Comparison of ENCODE assay signal across 13 cellular contexts in the genomic region with DNA sequence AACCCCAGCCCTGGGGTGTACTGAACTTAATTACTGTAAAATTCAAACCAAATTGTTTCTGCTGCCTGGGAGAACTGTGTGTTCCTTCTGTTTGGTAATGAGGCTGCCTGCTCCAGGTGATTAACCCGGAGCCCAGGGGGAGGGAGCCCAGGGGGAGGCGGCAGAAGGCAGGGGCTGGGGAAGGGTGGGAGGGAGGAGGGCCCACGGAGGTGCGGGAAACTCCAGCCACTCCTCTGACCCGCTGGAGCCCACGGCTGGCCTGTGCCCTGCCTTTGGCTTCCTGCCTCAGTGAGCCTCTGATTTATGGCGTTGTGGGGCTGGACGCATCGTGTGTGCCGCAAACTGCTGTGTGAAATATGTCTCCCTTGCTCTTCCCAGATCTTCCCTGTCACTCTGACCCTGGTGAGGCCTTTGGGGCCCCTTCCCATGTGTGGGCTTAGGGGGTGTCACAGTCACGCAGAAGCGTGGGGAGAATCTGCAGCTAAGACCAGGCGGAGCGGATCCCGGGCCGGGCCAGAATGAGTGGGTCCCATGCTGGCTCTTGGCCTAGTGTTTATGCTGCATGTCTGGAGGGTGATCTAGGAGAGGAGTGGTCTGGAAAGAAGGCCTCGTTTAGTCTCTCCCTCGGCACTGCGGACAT.
DNase-seq lines count a peak whose midpoint lies in the region; ATAC-seq and TF ChIP-seq lines count a peak whose summit lies in the region.
"Had no signal": no experiment of that assay in that cellular context is flagged by ENCODE, and none has a peak within 500 bp of the region (broad histone marks: within the 10 kb centered on the region; RNA-seq: fewer than 3 reads in every experiment).

No MANE protein-coding gene starts in this region.

- no peaks in the 10 kb centered on the region for H3K79me2 ChIP-seq in fibroblast of lung (ENCODE audit: control insufficient read depth, insufficient read depth, low read length)

- H3K27me3 Mint-ChIP-seq in osteocyte (ENCODE audit: unreplicated experiment) = no peaks in the 10 kb centered on the region

- H3K4me3 ChIP-seq in fibroblast of lung (replicated peaks in 1 of 4; ENCODE audit: control extremely low read depth in 1 of 4, insufficient read depth in 1 of 4, low read depth in 3 of 4, low read length in 4 of 4) = no peak overlapping the region
- peak overlapping the region; percentile 20 to 22 for H3K4me3 ChIP-seq in vagina

- H3K9me3 ChIP-seq in fibroblast of lung (ENCODE audit: control insufficient read depth, insufficient read depth, low read depth, low read length) (no peaks in the 10 kb centered on the region), vagina (no peaks in the 10 kb centered on the region)

- H3K27me3 ChIP-seq in fibroblast of lung (ENCODE audit: control insufficient read depth, insufficient read depth, low read length) (no peaks in the 10 kb centered on the region), vagina (no peaks in the 10 kb centered on the region)

- no peak for DNase-seq in Right ventricle myocardium superior
- no peak for DNase-seq in cardiac septum (ENCODE audit: low spot score)
- DNase-seq in fibroblast of lung (ENCODE audit: low read depth in 2 of 2) = no peak
- no peak for DNase-seq in osteocyte (ENCODE audit: extremely low spot score, unreplicated experiment)
- no peak for DNase-seq in vagina (ENCODE audit: extremely low spot score in 2 of 2)
- DNase-seq in Ammon's horn (ENCODE audit: low spot score) = no peak
- DNase-seq: activated CD4-positive, CD25-positive, alpha-beta regulatory T cell treated with anti-CD3 and anti-CD28 coated beads, Interleukin-2, amount 50 U/mL, for 72 hours; activated gamma-delta T cell treated with Interleukin-2 at 50 U/mL for 16 hours; AML-193; H7 had no signal

- H3K27ac ChIP-seq in fibroblast of lung (ENCODE audit: insufficient read depth, low read length) (no peak overlapping the region), vagina (peak overlapping the region; percentile 76)
- H3K27ac ChIP-seq: parathyroid adenoma had no signal

- H3K9ac ChIP-seq in fibroblast of lung (ENCODE audit: insufficient read depth, low read length) = no peak overlapping the region
- H3K9ac ChIP-seq: parathyroid adenoma had no signal

- no peak for TF ChIP-seq POLR2A in vagina (IDR thresholded peaks at IDR 0.05)

- H3K4me3 Mint-ChIP-seq in osteocyte (ENCODE audit: unreplicated experiment) = no peak overlapping the region

- H4K20me1 ChIP-seq in fibroblast of lung (ENCODE audit: control insufficient read depth, extremely low read depth, insufficient read depth, low read length) = no peaks in the 10 kb centered on the region

- H3K27ac Mint-ChIP-seq in osteocyte (ENCODE audit: unreplicated experiment) = peak overlapping the region; percentile 78

- H3K9me3 Mint-ChIP-seq in osteocyte (ENCODE audit: unreplicated experiment) = no peaks in the 10 kb centered on the region

- H3K4me1 Mint-ChIP-seq in osteocyte (ENCODE audit: unreplicated experiment) = peaks cover 19% of the 10 kb centered on the region

- no peak for TF ChIP-seq CTCF in fibroblast of lung (conservative IDR thresholded peaks at IDR 0.05 in 1 of 2, IDR thresholded peaks at IDR 0.05 in 1 of 2; ENCODE audit: low read depth in 1 of 2, low read length in 2 of 2)
- no peak for TF ChIP-seq CTCF in osteocyte (IDR thresholded peaks at IDR 0.05)
- TF ChIP-seq CTCF in vagina (IDR thresholded peaks at IDR 0.05) = no peak

- peaks cover 7% of the 10 kb centered on the region for H3K36me3 Mint-ChIP-seq in osteocyte (ENCODE audit: unreplicated experiment)

- no peak overlapping the region for H2AFZ ChIP-seq in fibroblast of lung (ENCODE audit: low read length)
- H2AFZ ChIP-seq: parathyroid adenoma had no signal

- peak; percentile 3 for ATAC-seq in Right ventricle myocardium superior (ENCODE audit: poor library complexity)
- ATAC-seq in GM19328 (IDR thresholded peaks at IDR 0.05; ENCODE audit: unreplicated experiment) = no peak
- no peak for ATAC-seq in HG03045 (IDR thresholded peaks at IDR 0.05; ENCODE audit: unreplicated experiment)

- H3K4me2 ChIP-seq in fibroblast of lung (ENCODE audit: extremely low read depth, insufficient read depth, low read length) = peak overlapping the region; percentile 59

- peaks cover 8% of the 10 kb centered on the region for H3K4me1 ChIP-seq in fibroblast of lung (ENCODE audit: control insufficient read depth, extremely low read depth, insufficient read depth, low read length)
- H3K4me1 ChIP-seq in vagina = peaks cover 26% of the 10 kb centered on the region

- H3K36me3 ChIP-seq in fibroblast of lung (ENCODE audit: control insufficient read depth, insufficient read depth, low read length) (peaks cover 4% of the 10 kb centered on the region), vagina (peaks cover 0 to 17% of the 10 kb centered on the region in 2 donors)

- intact Hi-C loops in Right ventricle myocardium superior (cut with DNase I) = no loop called here
- intact Hi-C loops in cardiac septum (cut with DNase I) = no loop called here
- intact Hi-C loops in vagina (cut with DNase I) = no loop called here

Comparison
In these comparisons a context has a peak if more than half of its experiments do, and no peak if none do; other contexts are left out.
1. H3K4me3 ChIP-seq: peak in vagina (2 of 2); none in fibroblast of lung (0 of 4).